30 cellular contexts compared by ENCODE assay signal in the genomic region with DNA sequence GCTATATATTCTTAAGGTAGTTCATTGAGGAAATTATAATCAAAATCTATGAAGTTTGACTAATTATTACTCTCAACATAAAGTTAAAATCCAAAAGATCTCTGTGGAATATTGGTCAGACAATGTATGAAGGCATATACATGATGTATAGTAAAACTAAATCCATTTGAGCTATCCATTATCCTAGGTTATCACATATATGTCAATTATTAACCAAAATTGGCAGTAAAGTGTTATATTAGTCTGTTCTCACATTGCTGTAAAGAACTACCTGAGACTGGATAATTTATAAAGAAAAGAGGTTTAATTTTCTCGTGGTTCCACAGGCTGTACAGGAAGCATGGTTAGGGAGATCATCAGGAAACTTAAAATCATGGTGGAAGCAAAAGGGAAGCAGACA.
"Had no signal": no experiment of that assay in that cellular context is flagged by ENCODE, and none has a peak within 500 bp of the region (broad histone marks: within the 10 kb centered on the region; RNA-seq: fewer than 3 reads in every experiment).

No MANE protein-coding gene starts in this region.

- H3K4me3 ChIP-seq: ascending aorta, cardiac muscle cell had no signal

- H3K36me3 ChIP-seq: ascending aorta, cardiac muscle cell had no signal

- ATAC-seq: activated CD8-positive, alpha-beta T cell treated with anti-CD3 and anti-CD28 coated beads for 36 hours; activated naive CD8-positive, alpha-beta T cell treated with anti-CD3 and anti-CD28 coated beads, Interleukin-2, amount 50 U/mL, for 24 hours; activated T-cell treated with anti-CD3 and anti-CD28 coated beads, Interleukin-2, amount 50 U/mL, for 4 hours; activated T-cell treated with anti-CD3 and anti-CD28 coated beads, Interleukin-2, amount 50 U/mL, for 72 hours; activated T-helper 17 cell treated with anti-CD3 and anti-CD28 coated beads, Interleukin-2, amount 50 U/mL, for 72 hours had no signal

- H3K27me3 ChIP-seq: ascending aorta, cardiac muscle cell had no signal

- H3K9me3 ChIP-seq: ascending aorta had no signal

- DNase-seq: activated B cell treated with CpG ODN at 0.5 μM for 24 hours; activated CD4-positive, alpha-beta memory T cell treated with anti-CD3 and anti-CD28 coated beads for 36 hours; activated CD4-positive, alpha-beta T cell treated with anti-CD3 and anti-CD28 coated beads for 4 hours; activated CD4-positive, alpha-beta T cell treated with anti-CD3 and anti-CD28 coated beads, Interleukin-2, amount 10 ng/mL, durations not matched to agents 24 days and 14 days; activated CD4-positive, alpha-beta T cell treated with anti-CD3 and anti-CD28 coated beads, Interleukin-2, amount 50 U/mL, for 1 hour; activated CD4-positive, alpha-beta T cell treated with anti-CD3 and anti-CD28 coated beads, Interleukin-2, amount 50 U/mL, for 4 hours; activated CD4-positive, CD25-positive, alpha-beta regulatory T cell treated with anti-CD3 and anti-CD28 coated beads, Interleukin-2, amount 50 U/mL, for 72 hours; activated CD8-positive, alpha-beta memory T cell treated with anti-CD3 and anti-CD28 coated beads, Interleukin-2, amount 50 U/mL, for 4 hours; activated CD8-positive, alpha-beta T cell treated with anti-CD3 and anti-CD28 coated beads for 36 hours; activated effector memory CD4-positive, alpha-beta T cell treated with anti-CD3 and anti-CD28 coated beads, Interleukin-2, amount 50 U/mL, for 16 hours; activated gamma-delta T cell treated with Interleukin-2 at 50 U/mL for 16 hours; activated naive CD4-positive, alpha-beta T cell; activated naive CD4-positive, alpha-beta T cell treated with anti-CD3 and anti-CD28 coated beads for 36 hours; activated naive CD8-positive, alpha-beta T cell treated with anti-CD3 and anti-CD28 coated beads, Interleukin-2, amount 10 ng/mL, durations not matched to agents 7 days and 5 days; activated naive CD8-positive, alpha-beta T cell treated with anti-CD3 and anti-CD28 coated beads, Interleukin-2, amount 50 U/mL, for 24 hours; activated T-cell treated with anti-CD3 and anti-CD28 coated beads for 4 hours; activated T-cell treated with anti-CD3 and anti-CD28 coated beads, Interleukin-2, amount 50 U/mL, for 1 hour; activated T-cell treated with anti-CD3 and anti-CD28 coated beads, Interleukin-2, amount 50 U/mL, for 4 hours; activated T-cell treated with anti-CD3 and anti-CD28 coated beads, Interleukin-2, amount 50 U/mL, for 72 hours; amygdala; anterior cingulate cortex; caudate nucleus; cerebellar nuclear complex; T-helper 1 cell; T-helper 2 cell; T-helper 9 cell had no signal

- H3K4me1 ChIP-seq: ascending aorta had no signal

- H3K27ac ChIP-seq: ascending aorta, cardiac muscle cell, VCaP had no signal
